ENCODE assay signal across 29 cellular contexts in genomic region chr22:32318361-32318760, GRCh38. TPM values are rescaled to one million over a fixed set of nuclear protein-coding genes. Genes with fewer than 3 reads are reported as not detected.
DNase-seq lines count a peak whose midpoint lies in the region; ATAC-seq, FAIRE-seq and TF ChIP-seq lines count a peak whose summit lies in the region.
"Had no signal": no experiment of that assay in that cellular context is flagged by ENCODE, and none has a peak within 500 bp of the region (broad histone marks: within the 10 kb centered on the region; RNA-seq: fewer than 3 reads in every experiment).

No MANE protein-coding gene starts in this region.

- BruUV-seq in HepG2 (replicated peaks; lab: Mats Ljungman, UMichigan), result no TSS peak

- in situ Hi-C loops in HepG2 (cut with HindIII; ENCODE audit: extremely low pct_ligation_motif_present, low pct_unique_long_range_greater_than_20kb) (no loop called here), GM13977 (cut with MboI; ENCODE audit: low pct_unique_long_range_greater_than_20kb, low sequenced_read_pairs, unreplicated experiment) (no loop called here), ACHN (cut with HindIII; ENCODE audit: low pct_ligation_motif_present, low pct_unique_long_range_greater_than_20kb, low sequenced_read_pairs) (no loop called here)

- H3K36me3 ChIP-seq in liver (ENCODE audit: control insufficient read depth in 4 of 4, insufficient read depth in 3 of 4, low read depth in 1 of 4, low read length in 3 of 4) (no peaks in the 10 kb centered on the region), HepG2 (replicated peaks in 1 of 2; ENCODE audit: control insufficient read depth in 1 of 2, insufficient read depth in 2 of 2, low read length in 2 of 2) (no peaks in the 10 kb centered on the region), neural progenitor cell (no peaks in the 10 kb centered on the region)

- FAIRE-seq in HepG2 (lab: Jason Lieb, UNC), result no peak
- FAIRE-seq: GM12891, GM19239, H54 had no signal

- H3K27me3 Mint-ChIP-seq in neural progenitor cell (ENCODE audit: insufficient read depth, low read depth), result peaks cover 7% of the 10 kb centered on the region

- no peaks in the 10 kb centered on the region for H3K36me3 Mint-ChIP-seq in neural progenitor cell
- H3K36me3 Mint-ChIP-seq: CD8-positive, alpha-beta T cell had no signal

- peaks cover 19% of the 10 kb centered on the region for H3K4me1 Mint-ChIP-seq in neural progenitor cell

- H2AFZ ChIP-seq in HepG2 (ENCODE audit: low read length) (no peak overlapping the region), neural progenitor cell (replicated peaks) (no peak overlapping the region)

- TF ChIP-seq EP300 in HepG2 (IDR thresholded peaks at IDR 0.05; ENCODE audit: low read depth in 2 of 2, low read length in 2 of 2) (no peak), HepG2 (CRISPR knock-in tag; IDR thresholded peaks at IDR 0.05; ENCODE audit: borderline replicate concordance) (no peak)

- H3K27me3 ChIP-seq in liver (ENCODE audit: control insufficient read depth in 4 of 4, insufficient read depth in 4 of 4, low read length in 3 of 4), result no peaks in the 10 kb centered on the region
- peaks cover 0 to 7% of the 10 kb centered on the region in 2 experiments; a peak in 1 of 5 replicates for H3K27me3 ChIP-seq in HepG2 (ENCODE audit: control insufficient read depth in 1 of 2, insufficient read depth in 2 of 2, low read length in 2 of 2)
- H3K27me3 ChIP-seq in neural progenitor cell, result no peaks in the 10 kb centered on the region

- H4K20me1 ChIP-seq in HepG2 (ENCODE audit: insufficient read depth, low read length), result no peaks in the 10 kb centered on the region
- H4K20me1 ChIP-seq in neural progenitor cell (ENCODE audit: low read depth), result no peaks in the 10 kb centered on the region

- no peak overlapping the region for H3K4me3 Mint-ChIP-seq in neural progenitor cell
- H3K4me3 Mint-ChIP-seq: CD8-positive, alpha-beta T cell had no signal

- H3K9me3 ChIP-seq in liver (ENCODE audit: control insufficient read depth in 4 of 4, low read length in 3 of 4) (no peaks in the 10 kb centered on the region), HepG2 (ENCODE audit: low read length) (no peaks in the 10 kb centered on the region), neural progenitor cell (ENCODE audit: low read depth) (no peaks in the 10 kb centered on the region)
- H3K9me3 ChIP-seq: Caco-2 had no signal

- TF ChIP-seq CTCF in liver (IDR thresholded peaks at IDR 0.05; ENCODE audit: low read depth, low read length, missing input control) (no peak), HepG2 (CRISPR knock-in tag; IDR thresholded peaks at IDR 0.05) (no peak), GM13977 (IDR thresholded peaks at IDR 0.05; ENCODE audit: extremely low read depth, insufficient read depth, missing control alignments) (no peak), neural progenitor cell (IDR thresholded peaks at IDR 0.05) (no peak)

- CTCF ChIA-PET in HepG2 (lab: Yijun Ruan, JAX; ENCODE audit: low intra/inter-chr PET ratio, low total read pairs), result no interaction called here

- intact Hi-C loops in HepG2 (cut with micrococcal nuclease; ENCODE audit: unreplicated experiment) (no loop called here), posterior vena cava (cut with DNase I) (no loop called here)

- no peak for ATAC-seq in HepG2
- ATAC-seq: CD8-positive, alpha-beta T cell had no signal

- H3K9ac ChIP-seq in liver (ENCODE audit: low read depth in 1 of 2, low read length in 2 of 2) (no peak overlapping the region), HepG2 (ENCODE audit: insufficient read depth, low read depth, low read length) (no peak overlapping the region), neural progenitor cell (no peak overlapping the region)

- H3K27ac ChIP-seq in liver (ENCODE audit: low read depth in 1 of 2, low read length in 2 of 2) (no peak overlapping the region), HepG2 (ENCODE audit: extremely low read length, insufficient read depth, low read length) (no peak overlapping the region), neural progenitor cell (no peak overlapping the region)
- H3K27ac ChIP-seq: RWPE1 had no signal

- no peaks in the 10 kb centered on the region for H3K79me2 ChIP-seq in HepG2 (ENCODE audit: insufficient read depth, low read length)
- H3K79me2 ChIP-seq in neural progenitor cell (ENCODE audit: low read depth), result no peaks in the 10 kb centered on the region

- H3K27ac Mint-ChIP-seq in neural progenitor cell, result no peak overlapping the region
- H3K27ac Mint-ChIP-seq: CD8-positive, alpha-beta T cell had no signal

- TF ChIP-seq POLR2A in HepG2 (IDR thresholded peaks at IDR 0.05; ENCODE audit: insufficient read depth in 1 of 2, low read depth in 2 of 2, low read length in 2 of 2), result no peak

- POLR2A ChIA-PET in HepG2 (lab: Yijun Ruan, JAX), result no interaction called here

- no peak for TF ChIP-seq RAD21 in liver (IDR thresholded peaks at IDR 0.05)
- no peak for TF ChIP-seq RAD21 in HepG2 (CRISPR knock-in tag; IDR thresholded peaks at IDR 0.05)

- peaks cover 13% of the 10 kb centered on the region for H3F3A ChIP-seq in neural progenitor cell (ENCODE audit: low read depth)

- H3K4me1 ChIP-seq in liver (ENCODE audit: control insufficient read depth in 4 of 4, insufficient read depth in 4 of 4, low read length in 3 of 4) (no peaks in the 10 kb centered on the region), HepG2 (ENCODE audit: insufficient read depth, low read length) (no peaks in the 10 kb centered on the region), neural progenitor cell (peaks cover 15% of the 10 kb centered on the region)
- H3K4me1 ChIP-seq: Caco-2 had no signal

- 37% methylated on average over 1 of the region's 1 CpG for WGBS in liver
- WGBS in HepG2 (ENCODE audit: low lambda C conversion rate), result 0% methylated on average over 1 of the region's 1 CpG

- H3K4me2 ChIP-seq in HepG2 (ENCODE audit: low read depth, low read length) (no peak overlapping the region), neural progenitor cell (no peak overlapping the region)

- DNase-seq in HepG2 (ENCODE audit: low spot score) (no peak), ecto neural progenitor cell (ENCODE audit: low spot score) (peak; percentile 11), posterior vena cava (ENCODE audit: low spot score) (peak; percentile 28), GM13977 (ENCODE audit: low spot score) (no peak), neural progenitor cell (ENCODE audit: low spot score) (no peak), ACHN (no peak), AG08396 (ENCODE audit: low spot score) (no peak)
- DNase-seq: C1 segment of cervical spinal cord, Caco-2, DMS 273 treated with DMSO at 0.1 percent for 48 hours, DMS79, EL, GDM1, NCI-H1092, NCI-H1417 treated with DMSO at 0.1 percent for 48 hours, NCI-H1694 treated with DMSO at 0.1 percent for 48 hours, NCI-H2081, NCI-H2227 treated with DMSO at 0.1 percent for 48 hours, NCI-H510A, NCI-H69, SHP77 had no signal

- H3K9me3 Mint-ChIP-seq in neural progenitor cell, result peaks cover 2% of the 10 kb centered on the region

- H3K4me3 ChIP-seq in liver (ENCODE audit: low read depth in 1 of 3, low read length in 3 of 3) (no peak overlapping the region), HepG2 (replicated peaks in 1 of 3; ENCODE audit: insufficient read depth in 1 of 3, low read depth in 2 of 3, low read length in 3 of 3) (no peak overlapping the region), neural progenitor cell (no peak overlapping the region)

TF ChIP-seq in liver, 16 proteins besides CTCF, POLR2A, EP300 and RAD21:
- TF ChIP-seq YY1 (IDR thresholded peaks at IDR 0.05) (no peak), HNF4G (IDR thresholded peaks at IDR 0.05) (no peak), MAX (IDR thresholded peaks at IDR 0.05) (no peak), HNF4A (conservative IDR thresholded peaks at IDR 0.05) (no peak), NR2F2 (IDR thresholded peaks at IDR 0.05) (peak; percentile 32), EGR1 (IDR thresholded peaks at IDR 0.05; ENCODE audit: low read depth in 2 of 2) (no peak)

TF ChIP-seq in HepG2, 621 proteins besides CTCF, POLR2A, EP300 and RAD21 (continues in another document):
- TF ChIP-seq THRA (CRISPR knock-in tag; IDR thresholded peaks at IDR 0.05; ENCODE audit: borderline replicate concordance) (no peak), ZNF605 (CRISPR knock-in tag; IDR thresholded peaks at IDR 0.05) (no peak), CCAR2 (optimal IDR thresholded peaks at IDR 0.05; ENCODE audit: low read depth, low read length) (no peak)

RNA-seq across cellular contexts. Expression of gene RFPL3, which starts 39.3 kb away (rescaled TPM):
- total RNA-seq in liver, result not detected
- not detected for polyA plus RNA-seq in liver
- total RNA-seq in HepG2 (2016; rRNA removed; fragmentation: Illumina TruSeq; extraction: Trizol), result not detected in 2 replicates
- not detected in 2 replicates for total RNA-seq in HepG2 (2016; cell fraction: cytosol; rRNA removed; fragmentation: Illumina TruSeq; extraction: Trizol; ENCODE audit: low read depth)
- not detected in 2 replicates for total RNA-seq in HepG2 (2016; cell fraction: insoluble cytoplasmic fraction; rRNA removed; fragmentation: Illumina TruSeq; extraction: Trizol)
- total RNA-seq in HepG2 (2016; cell fraction: membrane; rRNA removed; fragmentation: Illumina TruSeq; extraction: Trizol), result not detected in 2 replicates
- total RNA-seq in HepG2 (2016; cell fraction: nucleus; rRNA removed; fragmentation: Illumina TruSeq; extraction: Trizol), result not detected in 2 replicates
- polyA plus RNA-seq in HepG2 (2011; rRNA removed), result not detected in 2 replicates
- polyA plus RNA-seq in HepG2 (2011; cell fraction: cytosol; rRNA removed), result not detected in 2 replicates
- not detected in 2 replicates for polyA plus RNA-seq in HepG2 (2011; cell fraction: nucleus; rRNA removed)
- polyA plus RNA-seq in HepG2 (2012), result not detected in 2 replicates
- polyA plus RNA-seq in HepG2 (2016; cell fraction: cytosol; fragmentation: Illumina TruSeq; extraction: Trizol; ENCODE audit: low read depth), result not detected in 2 replicates
- not detected in 2 replicates for polyA plus RNA-seq in HepG2 (2016; cell fraction: insoluble cytoplasmic fraction; fragmentation: Illumina TruSeq; extraction: Trizol; ENCODE audit: low read depth)
- not detected in 2 replicates for polyA plus RNA-seq in HepG2 (2016; cell fraction: membrane; fragmentation: Illumina TruSeq; extraction: Trizol; ENCODE audit: low read depth)
- polyA plus RNA-seq in HepG2 (2016; cell fraction: nucleus; fragmentation: Illumina TruSeq; extraction: Trizol; ENCODE audit: insufficient read depth, low read depth), result not detected in 2 replicates
- not detected in 2 replicates for polyA minus RNA-seq in HepG2 (2011; rRNA and poly(A)+ RNA removed; ENCODE audit: low replicate concordance)
- polyA minus RNA-seq in HepG2 (2011; cell fraction: cytosol; rRNA and poly(A)+ RNA removed), result not detected in 2 replicates
- not detected in 2 replicates for polyA minus RNA-seq in HepG2 (2011; cell fraction: nucleus; rRNA and poly(A)+ RNA removed)
- not detected for total RNA-seq in posterior vena cava
- total RNA-seq in neural progenitor cell (ENCODE audit: low replicate concordance), result 0.09 TPM in 1 of 2 replicates, not detected in the other
- total RNA-seq: A172; Caco-2; CD8-positive, alpha-beta T cell had no signal
- polyA plus RNA-seq: AG04450 had no signal

Comparison
In these comparisons a context has a peak if more than half of its experiments do, and no peak if none do; other contexts are left out.
1. DNase-seq: peak in ecto neural progenitor cell (single experiment) and posterior vena cava (single experiment); none in HepG2 (single experiment), GM13977 (single experiment), neural progenitor cell (single experiment), ACHN (single experiment) and AG08396 (single experiment).